In genomic region chr18:32553640-32554039, GRCh38 we compare ENCODE assay signal across 20 cellular contexts.
DNase-seq lines count a peak whose midpoint lies in the region; ATAC-seq lines count a peak whose summit lies in the region.
"Had no signal": no experiment of that assay in that cellular context is flagged by ENCODE, and none has a peak within 500 bp of the region (broad histone marks: within the 10 kb centered on the region; RNA-seq: fewer than 3 reads in every experiment).

No MANE protein-coding gene starts in this region.

- no peak overlapping the region for H3K18ac ChIP-seq in mesendoderm (ENCODE audit: low read length)
- H3K18ac ChIP-seq in neuronal stem cell (ENCODE audit: low read length), result no peak overlapping the region

- intact Hi-C loops in CD4-positive, alpha-beta memory T cell (cut with micrococcal nuclease), result loop anchor here (5.0 kb wide), 1 partner anchor 811 kb away; no protein-coding TSS in a partner anchor

- no peak overlapping the region for H3K27ac Mint-ChIP-seq in CD4-positive, alpha-beta memory T cell
- H3K27ac Mint-ChIP-seq: CD14-positive monocyte, GM23338, HFFc6 had no signal

- H2BK15ac ChIP-seq in mesendoderm (replicated peaks; ENCODE audit: low read depth) (no peak overlapping the region), neuronal stem cell (ENCODE audit: low read length) (no peak overlapping the region)

- H3K27me3 Mint-ChIP-seq in CD4-positive, alpha-beta memory T cell, result peaks cover 3 to 4% of the 10 kb centered on the region in 2 donors

- H3K4me2 ChIP-seq in mesendoderm (ENCODE audit: low read length), result no peak overlapping the region
- no peak overlapping the region for H3K4me2 ChIP-seq in neuronal stem cell (ENCODE audit: insufficient read depth, low read length, poor library complexity, severe bottlenecking)
- H3K4me2 ChIP-seq: A549, BLaER1, GM23338 had no signal

- H3K56ac ChIP-seq in mesendoderm (ENCODE audit: low read length), result no peak overlapping the region

- no peaks in the 10 kb centered on the region for H3K36me3 Mint-ChIP-seq in CD4-positive, alpha-beta memory T cell
- H3K36me3 Mint-ChIP-seq: CD14-positive monocyte had no signal

- no peak overlapping the region for H4K91ac ChIP-seq in neuronal stem cell (ENCODE audit: low read depth, low read length, poor library complexity)

- WGBS in mesendoderm (ENCODE audit: extremely low coverage, insufficient coverage, low lambda C conversion rate), result no CpG with 5 or more reads among the region's 1 CpG
- WGBS in neuronal stem cell (ENCODE audit: extremely low coverage in 2 of 2, insufficient read length in 2 of 2, insufficient replicate concordance in 1 of 2), 2 donors, result no CpG with 5 or more reads among the region's 1 CpG

- H2BK120ac ChIP-seq in mesendoderm (ENCODE audit: low read depth, low read length) (no peak overlapping the region), neuronal stem cell (ENCODE audit: low read depth, low read length) (no peak overlapping the region)

- H3K79me1 ChIP-seq in mesendoderm (ENCODE audit: low read length), result no peaks in the 10 kb centered on the region
- H3K79me1 ChIP-seq in neuronal stem cell (ENCODE audit: low read depth, low read length), result no peaks in the 10 kb centered on the region

- H3K14ac ChIP-seq in neuronal stem cell (ENCODE audit: low read length), result no peak overlapping the region

- no peaks in the 10 kb centered on the region for H3K9me3 ChIP-seq in neuronal stem cell (replicated peaks in 1 of 2; ENCODE audit: control insufficient read depth in 2 of 2, insufficient read depth in 1 of 2, low read depth in 1 of 2, low read length in 2 of 2)
- no peaks in the 10 kb centered on the region for H3K9me3 ChIP-seq in CD4-positive, alpha-beta memory T cell (ENCODE audit: control insufficient read depth in 1 of 2, low read length in 2 of 2)
- H3K9me3 ChIP-seq: A549, BLaER1, Caco-2 had no signal

- H2AFZ ChIP-seq in neuronal stem cell (ENCODE audit: low read length), result no peak overlapping the region
- H2AFZ ChIP-seq: GM23338 had no signal

- no peak overlapping the region for H2BK12ac ChIP-seq in neuronal stem cell (ENCODE audit: low read length)

- H2AK5ac ChIP-seq in mesendoderm (ENCODE audit: low read length) (no peak overlapping the region), neuronal stem cell (ENCODE audit: low read depth, low read length) (no peak overlapping the region)

- no peaks in the 10 kb centered on the region for H3K36me3 ChIP-seq in mesendoderm (ENCODE audit: control insufficient read depth, insufficient read depth, low read length)
- no peaks in the 10 kb centered on the region for H3K36me3 ChIP-seq in neuronal stem cell (replicated peaks in 1 of 2; ENCODE audit: control insufficient read depth in 2 of 2, insufficient read depth in 2 of 2, low read length in 2 of 2)
- no peaks in the 10 kb centered on the region for H3K36me3 ChIP-seq in CD4-positive, alpha-beta memory T cell (ENCODE audit: insufficient read depth, low read length)
- H3K36me3 ChIP-seq: BLaER1 had no signal

- CTCF ChIA-PET in CD4-positive, alpha-beta memory T cell (lab: Charles Lee; ENCODE audit: partially characterized antibody), result interaction anchor here (1.1 to 11.3 kb wide), 4 partner anchors 10 to 395 kb away, joined by 3 to 216 read pairs (median 19); no protein-coding TSS in a partner anchor

- peak; percentile 22 to 71 for DNase-seq in NCI-H524 (lab: John Stamatoyannopoulos, UW)
- DNase-seq in NCI-H524 treated with DMSO at 0.1 percent for 48 hours (lab: John Stamatoyannopoulos, UW), result no peak
- peak; percentile 32 for DNase-seq in mesendoderm
- DNase-seq in neuronal stem cell (ENCODE audit: low spot score), result no peak
- DNase-seq in CD4-positive, alpha-beta memory T cell, result no peak
- no peak for DNase-seq in DMS79 treated with DMSO at 0.1 percent for 48 hours (lab: John Stamatoyannopoulos, UW)
- DNase-seq: Caco-2, DMS153, DMS79, GF-D8, HCEC 1CT, HFFc6, IMR-90 had no signal

- H3K4me3 ChIP-seq in mesendoderm (ENCODE audit: low read length) (no peak overlapping the region), neuronal stem cell (ENCODE audit: low read length in 2 of 2) (no peak overlapping the region)
- no peak overlapping the region for H3K4me3 ChIP-seq in CD4-positive, alpha-beta memory T cell (ENCODE audit: low read length in 2 of 2)
- H3K4me3 ChIP-seq: A549, BLaER1, GM23338, K562 had no signal

- no peak for ATAC-seq in HG03469 (IDR thresholded peaks at IDR 0.05; ENCODE audit: unreplicated experiment)
- ATAC-seq: A549, GM23338, K562 had no signal

- H3K79me2 ChIP-seq in mesendoderm (ENCODE audit: control insufficient read depth, insufficient read depth, low read length), result no peaks in the 10 kb centered on the region

- no peak overlapping the region for H4K5ac ChIP-seq in mesendoderm (ENCODE audit: low read length)

- H4K8ac ChIP-seq in mesendoderm (ENCODE audit: low read depth, low read length) (no peak overlapping the region), neuronal stem cell (ENCODE audit: low read depth, low read length) (no peak overlapping the region)

- H3K4me1 ChIP-seq in mesendoderm (ENCODE audit: control insufficient read depth, low read depth, low read length) (peaks cover 2% of the 10 kb centered on the region), neuronal stem cell (ENCODE audit: control insufficient read depth in 2 of 2, insufficient read depth in 1 of 2, low read depth in 1 of 2, low read length in 2 of 2) (peaks cover 3 to 6% of the 10 kb centered on the region in 2 donors)
- H3K4me1 ChIP-seq in CD4-positive, alpha-beta memory T cell (ENCODE audit: insufficient read depth, low read length), result no peaks in the 10 kb centered on the region
- H3K4me1 ChIP-seq: A549, BLaER1, Caco-2 had no signal

- H2BK5ac ChIP-seq in mesendoderm (ENCODE audit: low read length), result no peak overlapping the region
- H2BK5ac ChIP-seq in neuronal stem cell (ENCODE audit: low read length), result no peak overlapping the region

- no peaks in the 10 kb centered on the region for H3K27me3 ChIP-seq in mesendoderm (ENCODE audit: insufficient read depth, low read length, poor library complexity)
- H3K27me3 ChIP-seq in neuronal stem cell (ENCODE audit: control insufficient read depth in 3 of 3, insufficient read depth in 3 of 3, low read depth in 1 of 3, low read length in 3 of 3), result peaks cover 0 to 3% (median 0%) of the 10 kb centered on the region in 3 experiments
- no peaks in the 10 kb centered on the region for H3K27me3 ChIP-seq in CD4-positive, alpha-beta memory T cell (ENCODE audit: insufficient read depth, low read length)
- H3K27me3 ChIP-seq: BLaER1 had no signal

- H3K9ac ChIP-seq in mesendoderm (ENCODE audit: low read length) (no peak overlapping the region), neuronal stem cell (ENCODE audit: low read depth, low read length, poor library complexity) (no peak overlapping the region)
- H3K9ac ChIP-seq: BLaER1 had no signal

- H3K4ac ChIP-seq in mesendoderm (ENCODE audit: low read depth, low read length) (no peak overlapping the region), neuronal stem cell (ENCODE audit: low read length) (no peak overlapping the region)

- H3K4me1 Mint-ChIP-seq in CD4-positive, alpha-beta memory T cell, result peaks cover 0 to 2% (median under 1%) of the 10 kb centered on the region in 4 donors
- H3K4me1 Mint-ChIP-seq: CD14-positive monocyte had no signal

- no peak overlapping the region for H3K4me3 Mint-ChIP-seq in CD4-positive, alpha-beta memory T cell
- H3K4me3 Mint-ChIP-seq: CD14-positive monocyte, GM23338, HFFc6 had no signal

- H3K27ac ChIP-seq in mesendoderm (ENCODE audit: low read depth, low read length) (no peak overlapping the region), neuronal stem cell (replicated peaks; ENCODE audit: low read length) (peak overlapping the region; percentile 17)
- H3K27ac ChIP-seq in CD4-positive, alpha-beta memory T cell (ENCODE audit: low read depth, low read length), result no peak overlapping the region
- H3K27ac ChIP-seq: 22Rv1, A549, BLaER1 had no signal

- H3K23ac ChIP-seq in mesendoderm (ENCODE audit: low read length) (no peak overlapping the region), neuronal stem cell (ENCODE audit: low read depth, low read length, poor library complexity) (no peak overlapping the region)

- POLR2A ChIA-PET in CD4-positive, alpha-beta memory T cell (lab: Charles Lee; ENCODE audit: partially characterized antibody), result no interaction called here

- peaks cover 0 to 2% (median 0%) of the 10 kb centered on the region in 8 donors for H3K9me3 Mint-ChIP-seq in CD4-positive, alpha-beta memory T cell
- H3K9me3 Mint-ChIP-seq: CD14-positive monocyte, GM23338 had no signal

Comparison
In these comparisons a context has a peak if more than half of its experiments do, and no peak if none do; other contexts are left out.
1. DNase-seq: peak in NCI-H524 (2 of 2) and mesendoderm (single experiment); none in NCI-H524 treated with DMSO at 0.1 percent for 48 hours (single experiment), neuronal stem cell (single experiment), CD4-positive, alpha-beta memory T cell (0 of 5) and DMS79 treated with DMSO at 0.1 percent for 48 hours (single experiment).